ENCODE assay signal across 25 cellular contexts in the genomic region with DNA sequence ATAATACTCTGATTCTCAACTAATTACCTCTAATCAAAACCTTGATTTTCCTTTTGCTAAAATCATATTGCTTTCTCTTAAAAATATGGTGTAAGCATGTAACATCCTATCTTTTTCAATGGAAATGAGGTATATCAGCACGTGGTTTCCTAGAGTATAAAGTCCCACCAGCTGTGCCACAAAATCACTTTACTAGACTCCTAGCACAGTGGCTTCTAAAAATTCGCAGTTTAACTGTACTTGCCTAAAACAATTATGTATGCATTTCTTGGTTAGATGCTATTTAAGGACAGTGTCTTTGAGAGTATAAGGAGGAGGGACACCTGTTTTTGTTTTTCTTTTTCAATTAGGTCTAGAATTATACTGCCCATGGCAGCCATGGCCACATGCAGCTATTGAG.
"Had no signal": no experiment of that assay in that cellular context is flagged by ENCODE, and none has a peak within 500 bp of the region (broad histone marks: within the 10 kb centered on the region; RNA-seq: fewer than 3 reads in every experiment).

No MANE protein-coding gene starts in this region.

- DNase-seq: occipital lobe; ovary; posterior cingulate gyrus; psoas muscle; right cardiac atrium; right lobe of liver; sigmoid colon; small intestine; stimulated activated CD4-positive, alpha-beta T cell treated with anti-CD3 and anti-CD28 coated beads, Interleukin-15, amount 100 ng/mL, for 24 hours; stimulated activated CD4-positive, alpha-beta T cell treated with anti-CD3 and anti-CD28 coated beads, Interleukin-2, amount 100 ng/mL, for 24 hours; stimulated activated CD4-positive, alpha-beta T cell treated with anti-CD3 and anti-CD28 coated beads, Interleukin-2, amount 100 ng/mL, for 48 hours; stimulated activated CD4-positive, alpha-beta T cell treated with anti-CD3 and anti-CD28 coated beads, Interleukin-4, amount 100 ng/mL, for 24 hours; stimulated activated naive B cell treated with anti-CD40 and anti-IgM and Interleukin-4, amounts not matched to agents 10 μg/mL and 1 μg/mL and 100 μg/mL, for 72 hours; stimulated activated naive CD4-positive, alpha-beta T cell treated with Interleukin-2 at 50 U/mL for 16 hours; stomach; thyroid gland; trophoblast cell; upper lobe of left lung had no signal

- H3K4me2 ChIP-seq: neural progenitor cell had no signal

- H3K27ac ChIP-seq: neural progenitor cell, ovary, parathyroid adenoma, psoas muscle, right lobe of liver, sigmoid colon, stomach, thoracic aorta, thyroid gland, tibial nerve, upper lobe of left lung, vagina had no signal

- H3K4me1 ChIP-seq: neural progenitor cell, parathyroid adenoma, psoas muscle, right lobe of liver, sigmoid colon, stomach, thyroid gland, tibial nerve, upper lobe of left lung, vagina had no signal

- H3K4me3 ChIP-seq: neural progenitor cell, ovary, psoas muscle, right lobe of liver, sigmoid colon, stomach, thoracic aorta, thyroid gland, tibial nerve, upper lobe of left lung, vagina had no signal

- H2AFZ ChIP-seq: neural progenitor cell, parathyroid adenoma had no signal

- FAIRE-seq: urothelium cell line had no signal

- H3K9ac ChIP-seq: neural progenitor cell, parathyroid adenoma had no signal

- ATAC-seq: psoas muscle; right cardiac atrium; right lobe of liver; stimulated activated effector memory CD8-positive, alpha-beta T cell treated with anti-CD3 and anti-CD28 coated beads, Interleukin-12 subunit alpha, Interleukin-12 subunit beta, amount 100 ng/mL, for 72 hours; stimulated activated naive B cell treated with anti-CD40 and anti-IgM and Interleukin-4, amounts not matched to agents 10 μg/mL and 1 μg/mL and 100 μg/mL, for 72 hours had no signal

- H3K27me3 ChIP-seq: neural progenitor cell, ovary, right lobe of liver, sigmoid colon, stomach, thyroid gland, upper lobe of left lung, vagina had no signal

- H3K9me3 ChIP-seq: ovary, psoas muscle, right lobe of liver, sigmoid colon, stomach, thoracic aorta, thyroid gland, tibial nerve, upper lobe of left lung, vagina had no signal

- H3K79me2 ChIP-seq: parathyroid adenoma had no signal

- H3K36me3 ChIP-seq: neural progenitor cell, ovary, right lobe of liver, sigmoid colon, thoracic aorta, thyroid gland, tibial nerve, vagina had no signal
